ENCODE assay signal across 18 cellular contexts in the genomic region with DNA sequence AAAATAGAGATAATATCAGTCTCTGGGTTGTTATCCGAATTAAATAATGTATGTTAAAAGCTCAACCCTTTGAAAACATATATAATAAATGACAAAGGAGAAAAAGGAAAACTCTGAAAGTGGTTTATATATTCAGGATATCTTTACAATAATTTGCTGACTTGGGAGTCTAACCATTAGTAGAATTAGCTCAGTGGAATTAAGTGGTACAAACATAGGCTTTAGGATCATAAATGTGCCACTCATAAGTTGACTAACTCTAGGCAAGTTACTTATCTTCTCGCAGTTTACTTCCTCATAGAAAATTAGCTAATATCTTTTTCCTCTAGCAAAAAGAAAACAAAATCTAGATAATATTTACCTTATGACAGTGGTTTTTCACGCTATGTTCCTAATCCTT. TPM values are rescaled to one million over a fixed set of nuclear protein-coding genes. Genes with fewer than 3 reads are reported as not detected.
DNase-seq lines count a peak whose midpoint lies in the region; ATAC-seq and TF ChIP-seq lines count a peak whose summit lies in the region.
"Had no signal": no experiment of that assay in that cellular context is flagged by ENCODE, and none has a peak within 500 bp of the region (broad histone marks: within the 10 kb centered on the region; RNA-seq: fewer than 3 reads in every experiment).

No MANE protein-coding gene starts in this region.

- no peak for ATAC-seq in stimulated activated naive B cell treated with anti-CD40 and anti-IgM and Interleukin-4, amounts not matched to agents 10 μg/mL and 1 μg/mL and 100 μg/mL, for 72 hours (replicated peaks)
- no peak for ATAC-seq in GM21381 (IDR thresholded peaks at IDR 0.05; ENCODE audit: unreplicated experiment)
- ATAC-seq: GM12878 had no signal

- H3K27ac ChIP-seq in SK-N-MC: peak overlapping the region; percentile 87
- no peak overlapping the region for H3K27ac ChIP-seq in dorsolateral prefrontal cortex
- H3K27ac ChIP-seq: BLaER1 treated with 17β-estradiol and CSF1 and Interleukin-3, amounts not matched to agents 10 nM and 100 nM had no signal

- DNase-seq in NOMO-1 (lab: John Stamatoyannopoulos, UW; ENCODE audit: unreplicated experiment in 2 of 2) (peak; percentile 15 to 60), NOMO-1 treated with dmso at 0.1 percent for 144 hours (lab: John Stamatoyannopoulos, UW; ENCODE audit: unreplicated experiment) (no peak), SK-N-MC (ENCODE audit: low read depth, low spot score) (peak; percentile 42), fibroblast of villous mesenchyme (ENCODE audit: low read depth) (peak; percentile 77), dorsolateral prefrontal cortex (no peak)
- no peak for DNase-seq in stimulated activated naive B cell treated with anti-CD40 and anti-IgM and Interleukin-4, amounts not matched to agents 10 μg/mL and 1 μg/mL and 100 μg/mL, for 72 hours
- DNase-seq: 8988T; ACHN; Calu3; CD4-positive, alpha-beta T cell; DMS 273 treated with DMSO at 0.1 percent for 48 hours; GOT3; HFFc6; KBM-7 had no signal

- TF ChIP-seq CTCF in fibroblast of villous mesenchyme (IDR thresholded peaks at IDR 0.05; ENCODE audit: insufficient read depth, low read depth, low read length): no peak
- no peak for TF ChIP-seq CTCF in dorsolateral prefrontal cortex (IDR thresholded peaks at IDR 0.05 in 54 of 56, conservative IDR thresholded peaks at IDR 0.05 in 2 of 56; ENCODE audit: low read depth in 1 of 56, partially characterized antibody in 56 of 56)

- H3K27me3 ChIP-seq in dorsolateral prefrontal cortex: no peaks in the 10 kb centered on the region
- H3K27me3 ChIP-seq: BLaER1 treated with 17β-estradiol and CSF1 and Interleukin-3, amounts not matched to agents 10 nM and 100 nM had no signal

- intact Hi-C loops in dorsolateral prefrontal cortex (cut with DNase I): no loop called here

- H3K27me3 Mint-ChIP-seq in stimulated activated naive B cell treated with anti-CD40 and anti-IgM and Interleukin-4, amounts not matched to agents 10 μg/mL and 1 μg/mL and 100 μg/mL, for 72 hours: no peaks in the 10 kb centered on the region
- H3K27me3 Mint-ChIP-seq: CD4-positive, alpha-beta T cell had no signal

- H3K4me3 ChIP-seq in SK-N-MC (0 out of 2 replicates have a peak overlapping the region, but pooled peaks have one; percentile 11), fibroblast of villous mesenchyme (ENCODE audit: low read depth, low read length) (no peak overlapping the region), dorsolateral prefrontal cortex (no peak overlapping the region)
- H3K4me3 ChIP-seq: BLaER1 treated with 17β-estradiol and CSF1 and Interleukin-3, amounts not matched to agents 10 nM and 100 nM; GM12878; HAP-1 had no signal

- no peaks in the 10 kb centered on the region for H3K4me1 Mint-ChIP-seq in stimulated activated naive B cell treated with anti-CD40 and anti-IgM and Interleukin-4, amounts not matched to agents 10 μg/mL and 1 μg/mL and 100 μg/mL, for 72 hours

- no peaks in the 10 kb centered on the region for H3K9me3 Mint-ChIP-seq in stimulated activated naive B cell treated with anti-CD40 and anti-IgM and Interleukin-4, amounts not matched to agents 10 μg/mL and 1 μg/mL and 100 μg/mL, for 72 hours
- H3K9me3 Mint-ChIP-seq: CD4-positive, alpha-beta T cell; HFFc6 had no signal

- H3K4me3 Mint-ChIP-seq in stimulated activated naive B cell treated with anti-CD40 and anti-IgM and Interleukin-4, amounts not matched to agents 10 μg/mL and 1 μg/mL and 100 μg/mL, for 72 hours: no peak overlapping the region
- H3K4me3 Mint-ChIP-seq: CD4-positive, alpha-beta T cell; HFFc6 had no signal

- no peaks in the 10 kb centered on the region for H3K9me3 ChIP-seq in SK-N-MC (ENCODE audit: low read depth, low read length)
- H3K9me3 ChIP-seq: BLaER1 treated with 17β-estradiol and CSF1 and Interleukin-3, amounts not matched to agents 10 nM and 100 nM; HAP-1 had no signal

- peaks cover 16 to 24% of the 10 kb centered on the region in 2 donors for H3K36me3 Mint-ChIP-seq in stimulated activated naive B cell treated with anti-CD40 and anti-IgM and Interleukin-4, amounts not matched to agents 10 μg/mL and 1 μg/mL and 100 μg/mL, for 72 hours

- H3K27ac Mint-ChIP-seq in stimulated activated naive B cell treated with anti-CD40 and anti-IgM and Interleukin-4, amounts not matched to agents 10 μg/mL and 1 μg/mL and 100 μg/mL, for 72 hours: no peak overlapping the region
- H3K27ac Mint-ChIP-seq: CD4-positive, alpha-beta T cell; HFFc6 had no signal

- H3K36me3 ChIP-seq in SK-N-MC (ENCODE audit: insufficient read depth, low read length): 0 out of 2 replicates have a peak, but pooled peaks cover 4% of the 10 kb centered on the region

- peak overlapping the region; percentile 24 for H3K9ac ChIP-seq in SK-N-MC (ENCODE audit: insufficient read length)
- H3K9ac ChIP-seq: BLaER1 treated with 17β-estradiol and CSF1 and Interleukin-3, amounts not matched to agents 10 nM and 100 nM had no signal

RNA-seq across cellular contexts. Expression of a gene that starts 44.6 kb away (rescaled TPM):
- 23.8 and 27.6 TPM in 2 replicates for total RNA-seq in fibroblast of villous mesenchyme
- total RNA-seq in dorsolateral prefrontal cortex: 10 to 100 TPM; 25.4 to 49.0 (median 39.5) TPM

RNA-seq across cellular contexts. Expression of a gene that starts 44.7 kb away (rescaled TPM):
- total RNA-seq in fibroblast of villous mesenchyme (7.1 and 8.6 TPM in 2 replicates), dorsolateral prefrontal cortex (10 to 100 TPM; 11.3 to 24.1 (median 17.3) TPM)

Comparison
In these comparisons a context has a peak if more than half of its experiments do, and no peak if none do; other contexts are left out.
1. DNase-seq: peak in NOMO-1 (2 of 2), SK-N-MC (single experiment) and fibroblast of villous mesenchyme (single experiment); none in NOMO-1 treated with dmso at 0.1 percent for 144 hours (single experiment), stimulated activated naive B cell treated with anti-CD40 and anti-IgM and Interleukin-4, amounts not matched to agents 10 μg/mL and 1 μg/mL and 100 μg/mL, for 72 hours (single experiment) and dorsolateral prefrontal cortex (0 of 10).